In the genomic region with DNA sequence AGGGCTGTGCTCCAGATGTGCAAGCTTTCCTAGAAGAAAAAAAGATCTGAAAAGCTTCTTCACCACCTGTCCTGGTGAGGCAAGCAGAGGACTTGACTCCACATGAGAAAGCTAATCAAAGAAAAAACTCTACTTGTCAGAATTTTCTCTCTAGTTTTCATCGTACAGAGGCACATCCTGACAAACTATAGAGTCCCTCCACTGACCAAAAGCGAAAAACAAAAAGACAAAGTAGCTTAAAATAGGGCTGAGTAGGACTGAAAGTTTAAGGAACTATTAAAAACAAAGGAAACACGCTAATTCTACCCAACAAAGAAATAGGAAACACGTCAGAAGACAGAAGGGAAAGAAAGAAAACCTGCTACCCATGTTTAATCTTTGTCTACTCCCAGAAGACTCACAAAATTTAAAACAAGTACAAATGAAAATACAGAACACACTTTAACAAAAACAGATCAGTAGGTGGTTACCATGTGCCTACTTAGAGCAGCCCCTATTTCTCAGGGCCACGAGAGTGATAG, we compare ENCODE assay signal across 32 cellular contexts. TPM values are rescaled to one million over a fixed set of nuclear protein-coding genes. Genes with fewer than 3 reads are reported as not detected.
A peak's percentile ranks its signal among the peaks of the same experiment; 100 is the strongest.
DNase-seq lines count a peak whose midpoint lies in the region; ATAC-seq and TF ChIP-seq lines count a peak whose summit lies in the region.
"Had no signal": no experiment of that assay in that cellular context is flagged by ENCODE, and none has a peak within 500 bp of the region (broad histone marks: within the 10 kb centered on the region; RNA-seq: fewer than 3 reads in every experiment).

No MANE protein-coding gene starts in this region.

- H3K27ac Mint-ChIP-seq in GM23338 (no peak overlapping the region; the same call in none of the 2 replicates), mesothelial cell of epicardium (peak overlapping the region; percentile 74), Calu3 (ENCODE audit: unreplicated experiment) (no peak overlapping the region)
- no peak overlapping the region for H3K27ac Mint-ChIP-seq in activated CD4-positive, alpha-beta T cell treated with anti-CD3 and anti-CD28 coated beads, Interleukin-2, amount 10 ng/mL, durations not matched to agents 24 days and 14 days
- H3K27ac Mint-ChIP-seq: activated CD4-positive, alpha-beta T cell treated with anti-CD3 and anti-CD28 coated beads for 36 hours; activated naive CD8-positive, alpha-beta T cell; stimulated activated naive CD8-positive, alpha-beta T cell treated with anti-CD3 and anti-CD28 coated beads, Interleukin-15, Interleukin-2, amounts not matched to agents 100 ng/mL and 50 ng/mL, for 24 hours had no signal

- H4K20me1 ChIP-seq in BLaER1 treated with 17β-estradiol and CSF1 and Interleukin-3, amounts not matched to agents 10 nM and 100 nM: no peaks in the 10 kb centered on the region
- H4K20me1 ChIP-seq in GM23338 (replicated peaks; ENCODE audit: insufficient read depth): no peaks in the 10 kb centered on the region

- DNase-seq in GM23338 (ENCODE audit: low spot score) (no peak), SK-N-MC (ENCODE audit: low read depth, low spot score) (no peak), mesothelial cell of epicardium (ENCODE audit: low spot score in 2 of 2, unreplicated experiment in 2 of 2) (no peak), Calu3 (no peak)
- DNase-seq in activated CD4-positive, alpha-beta T cell treated with anti-CD3 and anti-CD28 coated beads, Interleukin-2, amount 10 ng/mL, durations not matched to agents 24 days and 14 days: no peak
- no peak for DNase-seq in activated CD4-positive, CD25-positive, alpha-beta regulatory T cell treated with anti-CD3 and anti-CD28 coated beads, Interleukin-2, amount 50 U/mL, for 72 hours
- DNase-seq: activated CD4-positive, alpha-beta T cell treated with anti-CD3 and anti-CD28 coated beads for 36 hours; aorta; CD8-positive, alpha-beta memory T cell; EL; GM23248; hypothalamus; left colon; mammary epithelial cell; NCI-H1417; NCI-H2029 treated with DMSO at 0.1 percent for 48 hours; NCI-H526; NK-92 treated with Interleukin-12 subunit alpha and Interleukin-12 subunit beta, amount 100 ng/mL, for 24 hours; ovary; retina; uterus had no signal

- no peak overlapping the region for H3K9ac ChIP-seq in BLaER1 treated with 17β-estradiol and CSF1 and Interleukin-3, amounts not matched to agents 10 nM and 100 nM
- no peak overlapping the region for H3K9ac ChIP-seq in SK-N-MC (ENCODE audit: insufficient read length)
- H3K9ac ChIP-seq: GM23248 had no signal

- H3K9me2 ChIP-seq in GM23338 (ENCODE audit: insufficient read depth): no peaks in the 10 kb centered on the region

- H2AFZ ChIP-seq in GM23338: no peak overlapping the region
- H2AFZ ChIP-seq: GM23248 had no signal

- H3K4me1 ChIP-seq in BLaER1 treated with 17β-estradiol and CSF1 and Interleukin-3, amounts not matched to agents 10 nM and 100 nM: peaks cover 0 to 18% (median 10%) of the 10 kb centered on the region in 10 experiments; a peak in 12 of 20 replicates
- peaks cover 43% of the 10 kb centered on the region for H3K4me1 ChIP-seq in GM23338 (ENCODE audit: insufficient read depth)
- H3K4me1 ChIP-seq: uterus had no signal

- no peak for ATAC-seq in GM23338
- no peak for ATAC-seq in HG02884 (IDR thresholded peaks at IDR 0.05; ENCODE audit: unreplicated experiment)
- ATAC-seq: activated CD4-positive, alpha-beta T cell treated with anti-CD3 and anti-CD28 coated beads for 36 hours; left colon; Right ventricle myocardium inferior had no signal

- peak overlapping the region in 2 of 11 experiments; percentile 19 to 22; a peak in 3 of 22 replicates for H3K27ac ChIP-seq in BLaER1 treated with 17β-estradiol and CSF1 and Interleukin-3, amounts not matched to agents 10 nM and 100 nM
- peak overlapping the region; percentile 11 for H3K27ac ChIP-seq in GM23338 (ENCODE audit: low read depth)
- peak overlapping the region; percentile 4; the same call in 1 of the 2 replicates for H3K27ac ChIP-seq in SK-N-MC
- H3K27ac ChIP-seq: GM23248, thoracic aorta, uterus had no signal

- H3K4me2 ChIP-seq in BLaER1 treated with 17β-estradiol and CSF1 and Interleukin-3, amounts not matched to agents 10 nM and 100 nM: peak overlapping the region in 10 of 11 experiments; percentile 1 to 49 (median 25); a peak in 13 of 22 replicates
- no peak overlapping the region for H3K4me2 ChIP-seq in GM23338

- H3K27me3 Mint-ChIP-seq in GM23338 (ENCODE audit: insufficient read depth, low read depth, poor library complexity) (peaks cover 8% of the 10 kb centered on the region), mesothelial cell of epicardium (ENCODE audit: low read depth) (no peaks in the 10 kb centered on the region), Calu3 (ENCODE audit: unreplicated experiment) (no peaks in the 10 kb centered on the region)
- H3K27me3 Mint-ChIP-seq in activated CD4-positive, alpha-beta T cell treated with anti-CD3 and anti-CD28 coated beads, Interleukin-2, amount 10 ng/mL, durations not matched to agents 24 days and 14 days: peaks cover 4% of the 10 kb centered on the region
- H3K27me3 Mint-ChIP-seq: activated CD4-positive, alpha-beta T cell treated with anti-CD3 and anti-CD28 coated beads for 36 hours; stimulated activated naive CD8-positive, alpha-beta T cell treated with anti-CD3 and anti-CD28 coated beads, Interleukin-15, Interleukin-2, amounts not matched to agents 100 ng/mL and 50 ng/mL, for 24 hours had no signal

- H3K4me3 Mint-ChIP-seq in GM23338 (no peak overlapping the region), mesothelial cell of epicardium (no peak overlapping the region), Calu3 (ENCODE audit: low read depth, unreplicated experiment) (no peak overlapping the region)
- H3K4me3 Mint-ChIP-seq in activated CD4-positive, alpha-beta T cell treated with anti-CD3 and anti-CD28 coated beads, Interleukin-2, amount 10 ng/mL, durations not matched to agents 24 days and 14 days: no peak overlapping the region
- H3K4me3 Mint-ChIP-seq: activated CD4-positive, alpha-beta T cell treated with anti-CD3 and anti-CD28 coated beads for 36 hours; activated naive CD8-positive, alpha-beta T cell; CD8-positive, alpha-beta memory T cell; stimulated activated naive CD8-positive, alpha-beta T cell treated with anti-CD3 and anti-CD28 coated beads, Interleukin-15, Interleukin-2, amounts not matched to agents 100 ng/mL and 50 ng/mL, for 24 hours had no signal

- H3K27me3 ChIP-seq in BLaER1 treated with 17β-estradiol and CSF1 and Interleukin-3, amounts not matched to agents 10 nM and 100 nM: no peaks in the 10 kb centered on the region
- H3K27me3 ChIP-seq in GM23338 (ENCODE audit: insufficient read depth): no peaks in the 10 kb centered on the region
- H3K27me3 ChIP-seq: ovary, uterus had no signal

- peaks cover 6% of the 10 kb centered on the region for H3F3A ChIP-seq in GM23338 (replicated peaks; ENCODE audit: low read depth)

- no TSS peak for BruUV-seq in Calu3 (replicated peaks; lab: Mats Ljungman, UMichigan)

- TF ChIP-seq CTCF in GM23338 (conservative IDR thresholded peaks at IDR 0.05; ENCODE audit: low read depth in 2 of 2): no peak
- TF ChIP-seq CTCF in mesothelial cell of epicardium (IDR thresholded peaks at IDR 0.05; ENCODE audit: unreplicated experiment): no peak
- TF ChIP-seq CTCF in Calu3 (IDR thresholded peaks at IDR 0.05; ENCODE audit: unreplicated experiment): no peak

- H3K9me3 ChIP-seq in BLaER1 treated with 17β-estradiol and CSF1 and Interleukin-3, amounts not matched to agents 10 nM and 100 nM (replicated peaks in 1 of 11): no peaks in the 10 kb centered on the region; a peak in 1 of 22 replicates
- no peaks in the 10 kb centered on the region for H3K9me3 ChIP-seq in SK-N-MC (ENCODE audit: low read depth, low read length)
- H3K9me3 ChIP-seq: ovary, thoracic aorta, uterus had no signal

- no peak overlapping the region for H3K4me3 ChIP-seq in BLaER1 treated with 17β-estradiol and CSF1 and Interleukin-3, amounts not matched to agents 10 nM and 100 nM
- H3K4me3 ChIP-seq in GM23338: no peak overlapping the region
- no peak overlapping the region for H3K4me3 ChIP-seq in SK-N-MC
- H3K4me3 ChIP-seq: GM23248, ovary, thoracic aorta, uterus had no signal

- H3K36me3 Mint-ChIP-seq in GM23338 (ENCODE audit: low read depth): peaks cover 9% of the 10 kb centered on the region
- no peaks in the 10 kb centered on the region for H3K36me3 Mint-ChIP-seq in mesothelial cell of epicardium
- H3K36me3 Mint-ChIP-seq in Calu3 (ENCODE audit: insufficient read depth, unreplicated experiment): no peaks in the 10 kb centered on the region
- no peaks in the 10 kb centered on the region for H3K36me3 Mint-ChIP-seq in activated CD4-positive, alpha-beta T cell treated with anti-CD3 and anti-CD28 coated beads, Interleukin-2, amount 10 ng/mL, durations not matched to agents 24 days and 14 days (ENCODE audit: low read depth)
- H3K36me3 Mint-ChIP-seq: activated naive CD8-positive, alpha-beta T cell; CD8-positive, alpha-beta memory T cell had no signal

- peaks cover 4% of the 10 kb centered on the region; the same call in 1 of the 3 replicates for H3K9me3 Mint-ChIP-seq in GM23338
- H3K9me3 Mint-ChIP-seq in mesothelial cell of epicardium: no peaks in the 10 kb centered on the region
- H3K9me3 Mint-ChIP-seq in Calu3 (ENCODE audit: low read depth, unreplicated experiment): no peaks in the 10 kb centered on the region
- H3K9me3 Mint-ChIP-seq in activated CD4-positive, alpha-beta T cell treated with anti-CD3 and anti-CD28 coated beads, Interleukin-2, amount 10 ng/mL, durations not matched to agents 24 days and 14 days: no peaks in the 10 kb centered on the region
- H3K9me3 Mint-ChIP-seq: CD8-positive, alpha-beta memory T cell; stimulated activated naive CD8-positive, alpha-beta T cell treated with anti-CD3 and anti-CD28 coated beads, Interleukin-15, Interleukin-2, amounts not matched to agents 100 ng/mL and 50 ng/mL, for 24 hours had no signal

- H3K36me3 ChIP-seq in BLaER1 treated with 17β-estradiol and CSF1 and Interleukin-3, amounts not matched to agents 10 nM and 100 nM: no peaks in the 10 kb centered on the region
- H3K36me3 ChIP-seq in GM23338 (ENCODE audit: insufficient read depth) (no peaks in the 10 kb centered on the region), SK-N-MC (ENCODE audit: insufficient read depth, low read length) (no peaks in the 10 kb centered on the region)
- H3K36me3 ChIP-seq: ovary, thoracic aorta, uterus had no signal

- peaks cover 37% of the 10 kb centered on the region for H3K4me1 Mint-ChIP-seq in GM23338
- H3K4me1 Mint-ChIP-seq in mesothelial cell of epicardium: peaks cover 36% of the 10 kb centered on the region
- H3K4me1 Mint-ChIP-seq in Calu3 (ENCODE audit: low read depth, unreplicated experiment): no peaks in the 10 kb centered on the region
- H3K4me1 Mint-ChIP-seq in activated CD4-positive, alpha-beta T cell treated with anti-CD3 and anti-CD28 coated beads, Interleukin-2, amount 10 ng/mL, durations not matched to agents 24 days and 14 days: no peaks in the 10 kb centered on the region
- H3K4me1 Mint-ChIP-seq: activated CD4-positive, alpha-beta T cell treated with anti-CD3 and anti-CD28 coated beads for 36 hours; CD8-positive, alpha-beta memory T cell had no signal

- CTCF ChIA-PET in Calu3 (lab: Charles Lee): no interaction called here

- intact Hi-C loops in Calu3 (cut with micrococcal nuclease; ENCODE audit: unreplicated experiment): no loop called here
- intact Hi-C loops in activated CD4-positive, alpha-beta T cell treated with anti-CD3 and anti-CD28 coated beads, Interleukin-2, amount 10 ng/mL, durations not matched to agents 24 days and 14 days (cut with micrococcal nuclease): no loop called here

- no peaks in the 10 kb centered on the region for H3K79me2 ChIP-seq in GM23338 (replicated peaks; ENCODE audit: insufficient read depth)

RNA-seq across cellular contexts. Expression of a gene that starts 26.5 kb away (rescaled TPM):
- total RNA-seq in GM23338 (2014; rRNA removed; shearing (Covaris generic)): 49.6 and 53.4 TPM in 2 replicates
- polyA plus RNA-seq in GM23338 (2016; fragmentation: Nextera tagmentation; extraction: Ambion mirVana): 8.5 and 9.2 TPM in 2 replicates
- total RNA-seq in mesothelial cell of epicardium (0.86 to 1.2 TPM (median 0.91 TPM) in 3 replicates), Calu3 (2022) (not detected in 2 replicates)
- not detected in 2 replicates for total RNA-seq in activated CD4-positive, alpha-beta T cell treated with anti-CD3 and anti-CD28 coated beads, Interleukin-2, amount 10 ng/mL, durations not matched to agents 24 days and 14 days
- total RNA-seq: activated CD4-positive, alpha-beta T cell treated with anti-CD3 and anti-CD28 coated beads for 36 hours; activated CD8-positive, alpha-beta memory T cell treated with anti-CD3 and anti-CD28 coated beads for 36 hours; bronchial epithelial cell; CD8-positive, alpha-beta memory T cell; GM23248; mammary epithelial cell; Right ventricle myocardium inferior; skeletal muscle tissue; T-helper 2 cell treated with Interferon-gamma antibody and Interleukin-4, amounts not matched to agents 100 ng/mL and 5 ng/mL, for 36 hours had no signal
- polyA plus RNA-seq: aorta; CD8-positive, alpha-beta memory T cell; GM23248; mammary epithelial cell; neural cell had no signal

Comparison
In these comparisons a context has a peak if more than half of its experiments do, and no peak if none do; other contexts are left out.
1. RNA of a gene that starts 26.5 kb away (total RNA-seq): 49.6 to 53.4 TPM in GM23338; 0.86 to 1.2 TPM in mesothelial cell of epicardium, not detected in Calu3 and not detected in activated CD4-positive, alpha-beta T cell treated with anti-CD3 and anti-CD28 coated beads, Interleukin-2, amount 10 ng/mL, durations not matched to agents 24 days and 14 days; every median in the first group is over 10 times any median in the second.